ENCODE assay signal across 19 cellular contexts in the genomic region with DNA sequence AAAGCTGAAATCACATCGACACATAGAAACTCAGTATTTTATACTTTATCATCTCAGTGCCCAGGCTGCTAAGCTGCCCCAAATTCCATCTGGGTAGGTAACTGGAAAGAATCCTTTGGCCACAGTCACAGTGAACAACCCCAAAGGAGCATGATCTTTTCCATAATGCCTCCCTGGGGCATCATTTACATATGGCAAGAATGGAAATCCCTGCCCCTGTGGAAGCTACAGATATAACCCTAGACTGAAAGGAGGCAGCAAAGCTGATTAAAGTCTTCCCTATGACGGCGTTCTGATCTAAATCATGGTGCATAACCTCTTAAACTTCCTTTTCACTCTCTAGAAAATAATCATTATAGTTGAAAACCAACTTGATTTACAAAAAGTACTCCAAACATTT. TPM values are rescaled to one million over a fixed set of nuclear protein-coding genes. Genes with fewer than 3 reads are reported as not detected.
DNase-seq lines count a peak whose midpoint lies in the region; ATAC-seq and TF ChIP-seq lines count a peak whose summit lies in the region.
"Had no signal": no experiment of that assay in that cellular context is flagged by ENCODE, and none has a peak within 500 bp of the region (broad histone marks: within the 10 kb centered on the region; RNA-seq: fewer than 3 reads in every experiment).

No MANE protein-coding gene starts in this region.

- H3K36me3 ChIP-seq in H7 (replicated peaks; ENCODE audit: control insufficient read depth, insufficient read depth, low read length) (no peaks in the 10 kb centered on the region), WERI-Rb-1 (no peaks in the 10 kb centered on the region)
- H3K36me3 ChIP-seq: BLaER1 treated with 17β-estradiol and CSF1 and Interleukin-3, amounts not matched to agents 10 nM and 100 nM had no signal

- H3K9me3 ChIP-seq in WERI-Rb-1 (ENCODE audit: severe bottlenecking) = no peaks in the 10 kb centered on the region
- H3K9me3 ChIP-seq: BLaER1 treated with 17β-estradiol and CSF1 and Interleukin-3, amounts not matched to agents 10 nM and 100 nM had no signal

- H3K4me3 ChIP-seq in H7 (ENCODE audit: insufficient read depth, low read depth, low read length) (no peak overlapping the region), WERI-Rb-1 (ENCODE audit: low read depth, low read length) (no peak overlapping the region)
- H3K4me3 ChIP-seq: BLaER1 treated with 17β-estradiol and CSF1 and Interleukin-3, amounts not matched to agents 10 nM and 100 nM had no signal

- ATAC-seq in HG03378 (IDR thresholded peaks at IDR 0.05; ENCODE audit: unreplicated experiment) (no peak), GM18870 (IDR thresholded peaks at IDR 0.05; ENCODE audit: unreplicated experiment) (no peak), HG02973 (IDR thresholded peaks at IDR 0.05; ENCODE audit: unreplicated experiment) (no peak)
- ATAC-seq: HCT116 had no signal

- 0 out of 2 replicates have a peak overlapping the region, but pooled peaks have one; percentile 16 for H3K27ac ChIP-seq in WERI-Rb-1
- H3K27ac ChIP-seq: BLaER1 treated with 17β-estradiol and CSF1 and Interleukin-3, amounts not matched to agents 10 nM and 100 nM had no signal

- H3K27me3 ChIP-seq in H7 (ENCODE audit: control insufficient read depth, insufficient read depth, low read length) = no peaks in the 10 kb centered on the region; the same call in 1 of the 2 replicates
- no peaks in the 10 kb centered on the region for H3K27me3 ChIP-seq in WERI-Rb-1 (ENCODE audit: insufficient read depth, low read depth, severe bottlenecking)
- H3K27me3 ChIP-seq: BLaER1 treated with 17β-estradiol and CSF1 and Interleukin-3, amounts not matched to agents 10 nM and 100 nM had no signal

- no peak for TF ChIP-seq CTCF in WERI-Rb-1 (IDR thresholded peaks at IDR 0.05; ENCODE audit: low read depth, low read length)

- DNase-seq in D341Med (ENCODE audit: low spot score) = peak; percentile 52
- peak; percentile 52 for DNase-seq in H7
- peak; percentile 19 for DNase-seq in WERI-Rb-1
- peak; percentile 4 for DNase-seq in kidney glomerular epithelial cell (lab: John Stamatoyannopoulos, UW)
- DNase-seq: 8988T; Calu3; CD4-positive, CD25-positive, alpha-beta regulatory T cell; DMS153; DMS79 treated with DMSO at 0.1 percent for 48 hours; EL; GDM1; KG1 had no signal

RNA-seq across cellular contexts. Expression of a gene that starts 41.5 kb away (rescaled TPM):
- not detected in 2 replicates for total RNA-seq in H7 (2014; rRNA removed; shearing (Covaris generic))
- total RNA-seq: Calu3; CD4-positive, CD25-positive, alpha-beta regulatory T cell; H4; HT1080 had no signal

RNA-seq across cellular contexts. Expression of a gene that starts 46.3 kb away (rescaled TPM):
- total RNA-seq in H7 (2014; rRNA removed; shearing (Covaris generic)) = 29.7 and 42.7 TPM in 2 replicates
